16 cellular contexts compared by ENCODE assay signal in the genomic region with DNA sequence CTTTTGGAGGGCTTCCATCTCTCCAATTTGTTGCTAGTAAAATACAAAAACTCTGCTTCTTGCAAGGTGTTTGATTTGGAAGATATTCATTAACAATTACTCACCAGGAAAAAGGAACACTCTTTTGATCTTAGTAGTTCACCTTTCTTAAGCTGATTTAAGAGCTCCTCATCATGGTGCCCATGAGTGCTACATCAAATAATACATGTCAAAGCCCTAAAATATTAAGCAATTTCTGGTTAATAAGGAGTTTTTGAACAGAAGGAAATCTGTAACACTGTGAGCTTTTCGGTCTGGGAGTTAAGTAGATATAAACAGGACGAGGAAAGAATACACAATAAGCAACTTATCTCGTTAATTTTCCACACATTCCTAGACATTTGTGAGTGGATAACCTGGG.
DNase-seq lines count a peak whose midpoint lies in the region; ATAC-seq and FAIRE-seq lines count a peak whose summit lies in the region.
"Had no signal": no experiment of that assay in that cellular context is flagged by ENCODE, and none has a peak within 500 bp of the region (broad histone marks: within the 10 kb centered on the region; RNA-seq: fewer than 3 reads in every experiment).

No MANE protein-coding gene starts in this region.

- no peak overlapping the region for H2BK120ac ChIP-seq in mesenchymal stem cell (ENCODE audit: low read depth, low read length)

- H3K18ac ChIP-seq in mesenchymal stem cell (ENCODE audit: low read depth in 1 of 2, low read length in 2 of 2): no peak overlapping the region

- no peaks in the 10 kb centered on the region for H3K9me3 ChIP-seq in mesenchymal stem cell (ENCODE audit: control insufficient read depth, low read length)
- H3K9me3 ChIP-seq: ovary, stomach had no signal

- no peak overlapping the region for H3K23ac ChIP-seq in mesenchymal stem cell (ENCODE audit: low read length in 2 of 2)

- H3K9ac ChIP-seq in mesenchymal stem cell (ENCODE audit: low read length): peak overlapping the region; percentile 83

- H3K4me3 ChIP-seq in mesenchymal stem cell (ENCODE audit: insufficient read depth in 1 of 2, low read depth in 1 of 2, low read length in 2 of 2): peak overlapping the region in 1 of 2 experiments; percentile 60
- H3K4me3 ChIP-seq: K562, ovary, stomach had no signal

- no peak overlapping the region for H3K4ac ChIP-seq in mesenchymal stem cell (ENCODE audit: low read depth in 1 of 2, low read length in 2 of 2)

- no peaks in the 10 kb centered on the region for H3K79me1 ChIP-seq in mesenchymal stem cell (replicated peaks; ENCODE audit: low read length, poor library complexity, severe bottlenecking)

- no peak overlapping the region for H2AK5ac ChIP-seq in mesenchymal stem cell (ENCODE audit: low read length, severe bottlenecking)

- H2BK12ac ChIP-seq in mesenchymal stem cell (ENCODE audit: low read length in 2 of 2): no peak overlapping the region

- H3K4me1 ChIP-seq in mesenchymal stem cell (ENCODE audit: control insufficient read depth, insufficient read depth, low read depth, low read length): peaks cover 2% of the 10 kb centered on the region
- H3K4me1 ChIP-seq: stomach had no signal

- H2AFZ ChIP-seq in mesenchymal stem cell (ENCODE audit: low read depth, low read length): no peak overlapping the region

- WGBS in mesenchymal stem cell: no CpG with 5 or more reads among the region's 3 CpGs

- H2BK5ac ChIP-seq in mesenchymal stem cell (ENCODE audit: low read depth, low read length, poor library complexity, severe bottlenecking): no peak overlapping the region

- in situ Hi-C loops in ACHN (cut with HindIII; ENCODE audit: low pct_ligation_motif_present, low pct_unique_long_range_greater_than_20kb, low sequenced_read_pairs): loop anchor here (25.0 kb wide), 1 partner anchor 98 kb away; no protein-coding TSS in a partner anchor

- H3K4me2 ChIP-seq in mesenchymal stem cell (ENCODE audit: low read length, poor library complexity, severe bottlenecking): peak overlapping the region; percentile 38

- no peak for ATAC-seq in HG03175 (IDR thresholded peaks at IDR 0.05; ENCODE audit: unreplicated experiment)
- no peak for ATAC-seq in GM21381 (IDR thresholded peaks at IDR 0.05; ENCODE audit: unreplicated experiment)
- ATAC-seq in GM19324 (IDR thresholded peaks at IDR 0.05; ENCODE audit: low FRiP score, unreplicated experiment): no peak
- ATAC-seq: K562 had no signal

- DNase-seq in ACHN (peak; percentile 10), OCI-M1 (lab: John Stamatoyannopoulos, UW) (peak; percentile 26), mesenchymal stem cell (no peak), NCI-H345 (lab: John Stamatoyannopoulos, UW) (no peak)
- DNase-seq: activated naive CD8-positive, alpha-beta T cell treated with anti-CD3 and anti-CD28 coated beads, Interleukin-2, amount 10 ng/mL, durations not matched to agents 7 days and 5 days; COR-L47; NCI-H1436; NCI-H2227 treated with DMSO at 0.1 percent for 48 hours; stimulated activated CD4-positive, alpha-beta T cell treated with anti-CD3 and anti-CD28 coated beads, Interleukin-12 subunit alpha, Interleukin-12 subunit beta, amount 100 ng/mL, for 4 hours; stomach had no signal

- peak overlapping the region; percentile 80 for H3K27ac ChIP-seq in mesenchymal stem cell (ENCODE audit: low read length, poor library complexity, severe bottlenecking)
- H3K27ac ChIP-seq: ovary, stomach had no signal

- no peak overlapping the region for H4K8ac ChIP-seq in mesenchymal stem cell (ENCODE audit: low read length)

- H3K14ac ChIP-seq in mesenchymal stem cell (ENCODE audit: low read length in 2 of 2): no peak overlapping the region

- no peak overlapping the region for H4K91ac ChIP-seq in mesenchymal stem cell (ENCODE audit: low read length)

- no peak overlapping the region for H2BK15ac ChIP-seq in mesenchymal stem cell (ENCODE audit: low read depth, poor library complexity, severe bottlenecking)

- peaks cover 0 to 3% of the 10 kb centered on the region in 2 experiments for H3K36me3 ChIP-seq in mesenchymal stem cell (ENCODE audit: control insufficient read depth in 1 of 2, insufficient read depth in 2 of 2, low read depth in 1 of 2, low read length in 2 of 2)
- H3K36me3 ChIP-seq: ovary, stomach had no signal

- H3K27me3 ChIP-seq in mesenchymal stem cell (ENCODE audit: control insufficient read depth in 1 of 2, insufficient read depth in 1 of 2, low read length in 2 of 2): no peaks in the 10 kb centered on the region
- H3K27me3 ChIP-seq: ovary, stomach had no signal

- peak; percentile 29 for FAIRE-seq in endometrium (lab: Jason Lieb, UNC)
- FAIRE-seq: K562 had no signal

Comparison
In these comparisons a context has a peak if more than half of its experiments do, and no peak if none do; other contexts are left out.
1. DNase-seq: peak in ACHN (single experiment) and OCI-M1 (single experiment); none in mesenchymal stem cell (single experiment) and NCI-H345 (single experiment).